Comparison of ENCODE assay signal across 1 cellular context in the genomic region with DNA sequence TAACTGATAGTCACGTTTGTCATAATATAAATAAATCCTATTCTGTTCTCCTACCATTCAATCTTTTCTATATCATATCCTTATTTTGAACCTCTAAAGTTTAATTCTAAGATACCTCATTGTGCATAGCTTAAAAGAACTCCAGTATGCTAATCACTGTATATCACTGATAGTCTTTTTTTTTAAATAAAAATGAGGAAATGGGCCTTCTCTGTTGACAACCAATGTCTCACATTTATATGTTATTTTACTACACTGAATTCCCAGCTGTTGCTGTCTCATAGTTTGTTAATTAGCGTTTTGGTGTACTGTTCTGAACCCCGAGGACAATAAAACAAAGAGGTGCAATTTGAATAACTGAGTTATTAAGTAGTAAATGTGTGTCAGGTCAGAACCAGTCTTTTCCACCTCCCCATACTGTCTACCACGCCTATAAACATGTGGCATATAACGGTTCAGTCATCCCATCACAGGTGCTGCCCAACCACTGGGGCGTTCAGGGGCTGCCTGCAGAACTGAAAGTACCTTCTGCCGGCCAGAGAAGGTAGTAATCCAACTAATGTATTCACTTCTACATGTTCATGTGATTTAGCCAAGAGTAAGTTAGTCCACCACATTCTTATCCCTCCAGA.
TF ChIP-seq lines count a peak whose summit lies in the region.

No MANE protein-coding gene starts in this region.

TF ChIP-seq in GM12878, 131 proteins besides CTCF, POLR2A, EP300 and RAD21 (continued from another document and continues in another):
- TF ChIP-seq NRF1 (conservative IDR thresholded peaks at IDR 0.05; ENCODE audit: low read depth, low read length) = no peak
- TF ChIP-seq MTA3 (IDR thresholded peaks at IDR 0.05; ENCODE audit: borderline replicate concordance, low read length) = no peak
- no peak for TF ChIP-seq SP1 (IDR thresholded peaks at IDR 0.05; ENCODE audit: low read depth, low read length)
- TF ChIP-seq, protein P1, sequence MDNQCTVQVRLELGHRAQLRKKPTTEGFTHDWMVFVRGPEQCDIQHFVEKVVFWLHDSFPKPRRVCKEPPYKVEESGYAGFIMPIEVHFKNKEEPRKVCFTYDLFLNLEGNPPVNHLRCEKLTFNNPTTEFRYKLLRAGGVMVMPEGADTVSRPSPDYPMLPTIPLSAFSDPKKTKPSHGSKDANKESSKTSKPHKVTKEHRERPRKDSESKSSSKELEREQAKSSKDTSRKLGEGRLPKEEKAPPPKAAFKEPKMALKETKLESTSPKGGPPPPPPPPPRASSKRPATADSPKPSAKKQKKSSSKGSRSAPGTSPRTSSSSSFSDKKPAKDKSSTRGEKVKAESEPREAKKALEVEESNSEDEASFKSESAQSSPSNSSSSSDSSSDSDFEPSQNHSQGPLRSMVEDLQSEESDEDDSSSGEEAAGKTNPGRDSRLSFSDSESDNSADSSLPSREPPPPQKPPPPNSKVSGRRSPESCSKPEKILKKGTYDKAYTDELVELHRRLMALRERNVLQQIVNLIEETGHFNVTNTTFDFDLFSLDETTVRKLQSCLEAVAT (IDR thresholded peaks at IDR 0.05) = 0 out of 2 replicates have a peak, but pooled peaks have one; percentile 19
- TF ChIP-seq, protein P2, sequence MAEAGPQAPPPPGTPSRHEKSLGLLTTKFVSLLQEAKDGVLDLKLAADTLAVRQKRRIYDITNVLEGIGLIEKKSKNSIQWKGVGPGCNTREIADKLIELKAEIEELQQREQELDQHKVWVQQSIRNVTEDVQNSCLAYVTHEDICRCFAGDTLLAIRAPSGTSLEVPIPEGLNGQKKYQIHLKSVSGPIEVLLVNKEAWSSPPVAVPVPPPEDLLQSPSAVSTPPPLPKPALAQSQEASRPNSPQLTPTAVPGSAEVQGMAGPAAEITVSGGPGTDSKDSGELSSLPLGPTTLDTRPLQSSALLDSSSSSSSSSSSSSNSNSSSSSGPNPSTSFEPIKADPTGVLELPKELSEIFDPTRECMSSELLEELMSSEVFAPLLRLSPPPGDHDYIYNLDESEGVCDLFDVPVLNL (IDR thresholded peaks at IDR 0.05; ENCODE audit: low read depth, low read length) = no peak
- TF ChIP-seq, protein P3, sequence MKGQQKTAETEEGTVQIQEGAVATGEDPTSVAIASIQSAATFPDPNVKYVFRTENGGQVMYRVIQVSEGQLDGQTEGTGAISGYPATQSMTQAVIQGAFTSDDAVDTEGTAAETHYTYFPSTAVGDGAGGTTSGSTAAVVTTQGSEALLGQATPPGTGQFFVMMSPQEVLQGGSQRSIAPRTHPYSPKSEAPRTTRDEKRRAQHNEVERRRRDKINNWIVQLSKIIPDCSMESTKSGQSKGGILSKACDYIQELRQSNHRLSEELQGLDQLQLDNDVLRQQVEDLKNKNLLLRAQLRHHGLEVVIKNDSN (IDR thresholded peaks at IDR 0.05; ENCODE audit: borderline replicate concordance, extremely low read length, insufficient read depth, low read depth, low read length) = no peak
- TF ChIP-seq KAT2A (conservative IDR thresholded peaks at IDR 0.05; ENCODE audit: control insufficient read depth, low read depth, low read length) = no peak
- TF ChIP-seq CHD2 (IDR thresholded peaks at IDR 0.05; ENCODE audit: borderline replicate concordance, low read depth, low read length) = no peak
- TF ChIP-seq, protein P4, sequence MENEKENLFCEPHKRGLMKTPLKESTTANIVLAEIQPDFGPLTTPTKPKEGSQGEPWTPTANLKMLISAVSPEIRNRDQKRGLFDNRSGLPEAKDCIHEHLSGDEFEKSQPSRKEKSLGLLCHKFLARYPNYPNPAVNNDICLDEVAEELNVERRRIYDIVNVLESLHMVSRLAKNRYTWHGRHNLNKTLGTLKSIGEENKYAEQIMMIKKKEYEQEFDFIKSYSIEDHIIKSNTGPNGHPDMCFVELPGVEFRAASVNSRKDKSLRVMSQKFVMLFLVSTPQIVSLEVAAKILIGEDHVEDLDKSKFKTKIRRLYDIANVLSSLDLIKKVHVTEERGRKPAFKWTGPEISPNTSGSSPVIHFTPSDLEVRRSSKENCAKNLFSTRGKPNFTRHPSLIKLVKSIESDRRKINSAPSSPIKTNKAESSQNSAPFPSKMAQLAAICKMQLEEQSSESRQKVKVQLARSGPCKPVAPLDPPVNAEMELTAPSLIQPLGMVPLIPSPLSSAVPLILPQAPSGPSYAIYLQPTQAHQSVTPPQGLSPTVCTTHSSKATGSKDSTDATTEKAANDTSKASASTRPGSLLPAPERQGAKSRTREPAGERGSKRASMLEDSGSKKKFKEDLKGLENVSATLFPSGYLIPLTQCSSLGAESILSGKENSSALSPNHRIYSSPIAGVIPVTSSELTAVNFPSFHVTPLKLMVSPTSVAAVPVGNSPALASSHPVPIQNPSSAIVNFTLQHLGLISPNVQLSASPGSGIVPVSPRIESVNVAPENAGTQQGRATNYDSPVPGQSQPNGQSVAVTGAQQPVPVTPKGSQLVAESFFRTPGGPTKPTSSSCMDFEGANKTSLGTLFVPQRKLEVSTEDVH (IDR thresholded peaks at IDR 0.05; ENCODE audit: low read depth, partially characterized antibody) = no peak
- TF ChIP-seq SUPT20H (IDR thresholded peaks at IDR 0.05; ENCODE audit: borderline replicate concordance, control insufficient read depth, low read depth, low read length) = no peak
- no peak for TF ChIP-seq ZSCAN29 (IDR thresholded peaks at IDR 0.05)
- no peak for TF ChIP-seq TARDBP (IDR thresholded peaks at IDR 0.05; ENCODE audit: borderline replicate concordance)
- TF ChIP-seq DPF2 (IDR thresholded peaks at IDR 0.05) = peak; percentile 77
- TF ChIP-seq TBL1XR1 (IDR thresholded peaks at IDR 0.05; ENCODE audit: low read depth, low read length) = 0 out of 2 replicates have a peak, but pooled peaks have one; percentile 24
- TF ChIP-seq WRNIP1 (IDR thresholded peaks at IDR 0.05; ENCODE audit: borderline replicate concordance, low read depth, low read length) = no peak
- no peak; the same call in 1 of the 2 replicates for TF ChIP-seq ZNF384 (IDR thresholded peaks at IDR 0.05; ENCODE audit: borderline replicate concordance, low read depth, low read length)
- no peak for TF ChIP-seq RBBP5 (conservative IDR thresholded peaks at IDR 0.05)
- no peak for TF ChIP-seq YY1 (IDR thresholded peaks at IDR 0.05; ENCODE audit: low read depth, low read length)
- peak; percentile 27; the same call in 1 of the 2 replicates for TF ChIP-seq IKZF1 (conservative IDR thresholded peaks at IDR 0.05)
- no peak for TF ChIP-seq FOXM1 (IDR thresholded peaks at IDR 0.05; ENCODE audit: low read depth, low read length)
- TF ChIP-seq, protein P5, sequence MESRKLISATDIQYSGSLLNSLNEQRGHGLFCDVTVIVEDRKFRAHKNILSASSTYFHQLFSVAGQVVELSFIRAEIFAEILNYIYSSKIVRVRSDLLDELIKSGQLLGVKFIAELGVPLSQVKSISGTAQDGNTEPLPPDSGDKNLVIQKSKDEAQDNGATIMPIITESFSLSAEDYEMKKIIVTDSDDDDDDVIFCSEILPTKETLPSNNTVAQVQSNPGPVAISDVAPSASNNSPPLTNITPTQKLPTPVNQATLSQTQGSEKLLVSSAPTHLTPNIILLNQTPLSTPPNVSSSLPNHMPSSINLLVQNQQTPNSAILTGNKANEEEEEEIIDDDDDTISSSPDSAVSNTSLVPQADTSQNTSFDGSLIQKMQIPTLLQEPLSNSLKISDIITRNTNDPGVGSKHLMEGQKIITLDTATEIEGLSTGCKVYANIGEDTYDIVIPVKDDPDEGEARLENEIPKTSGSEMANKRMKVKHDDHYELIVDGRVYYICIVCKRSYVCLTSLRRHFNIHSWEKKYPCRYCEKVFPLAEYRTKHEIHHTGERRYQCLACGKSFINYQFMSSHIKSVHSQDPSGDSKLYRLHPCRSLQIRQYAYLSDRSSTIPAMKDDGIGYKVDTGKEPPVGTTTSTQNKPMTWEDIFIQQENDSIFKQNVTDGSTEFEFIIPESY (IDR thresholded peaks at IDR 0.05) = no peak
- no peak for TF ChIP-seq HDAC2 (IDR thresholded peaks at IDR 0.05)
- TF ChIP-seq BMI1 (IDR thresholded peaks at IDR 0.05; ENCODE audit: borderline replicate concordance) = 0 out of 2 replicates have a peak, but pooled peaks have one; percentile 22
- TF ChIP-seq, protein P6, sequence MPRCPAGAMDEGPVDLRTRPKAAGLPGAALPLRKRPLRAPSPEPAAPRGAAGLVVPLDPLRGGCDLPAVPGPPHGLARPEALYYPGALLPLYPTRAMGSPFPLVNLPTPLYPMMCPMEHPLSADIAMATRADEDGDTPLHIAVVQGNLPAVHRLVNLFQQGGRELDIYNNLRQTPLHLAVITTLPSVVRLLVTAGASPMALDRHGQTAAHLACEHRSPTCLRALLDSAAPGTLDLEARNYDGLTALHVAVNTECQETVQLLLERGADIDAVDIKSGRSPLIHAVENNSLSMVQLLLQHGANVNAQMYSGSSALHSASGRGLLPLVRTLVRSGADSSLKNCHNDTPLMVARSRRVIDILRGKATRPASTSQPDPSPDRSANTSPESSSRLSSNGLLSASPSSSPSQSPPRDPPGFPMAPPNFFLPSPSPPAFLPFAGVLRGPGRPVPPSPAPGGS (IDR thresholded peaks at IDR 0.05; ENCODE audit: borderline replicate concordance, insufficient read depth, low read depth, low read length, poor library complexity, severe bottlenecking) = peak; percentile 31
- TF ChIP-seq CEBPB (IDR thresholded peaks at IDR 0.05; ENCODE audit: borderline replicate concordance in 1 of 2, low read depth in 2 of 2, low read length in 2 of 2) = no peak
- peak; percentile 58; the same call in 1 of the 2 replicates for TF ChIP-seq MXI1 (IDR thresholded peaks at IDR 0.05; ENCODE audit: low read depth, low read length)
- TF ChIP-seq NR2C2 (IDR thresholded peaks at IDR 0.05; ENCODE audit: borderline replicate concordance, control insufficient read depth, insufficient read length, low read depth) = no peak
- TF ChIP-seq EED (IDR thresholded peaks at IDR 0.05; ENCODE audit: low read depth) = peak; percentile 21; the same call in 1 of the 2 replicates
- TF ChIP-seq RFX5 (IDR thresholded peaks at IDR 0.05; ENCODE audit: low read depth, low read length) = no peak
- TF ChIP-seq BHLHE40 (IDR thresholded peaks at IDR 0.05; ENCODE audit: borderline replicate concordance in 1 of 2, low read depth in 2 of 2, low read length in 1 of 2) = 0 out of 4 replicates have a peak, but pooled peaks have one; percentile 32
- TF ChIP-seq, protein P7, sequence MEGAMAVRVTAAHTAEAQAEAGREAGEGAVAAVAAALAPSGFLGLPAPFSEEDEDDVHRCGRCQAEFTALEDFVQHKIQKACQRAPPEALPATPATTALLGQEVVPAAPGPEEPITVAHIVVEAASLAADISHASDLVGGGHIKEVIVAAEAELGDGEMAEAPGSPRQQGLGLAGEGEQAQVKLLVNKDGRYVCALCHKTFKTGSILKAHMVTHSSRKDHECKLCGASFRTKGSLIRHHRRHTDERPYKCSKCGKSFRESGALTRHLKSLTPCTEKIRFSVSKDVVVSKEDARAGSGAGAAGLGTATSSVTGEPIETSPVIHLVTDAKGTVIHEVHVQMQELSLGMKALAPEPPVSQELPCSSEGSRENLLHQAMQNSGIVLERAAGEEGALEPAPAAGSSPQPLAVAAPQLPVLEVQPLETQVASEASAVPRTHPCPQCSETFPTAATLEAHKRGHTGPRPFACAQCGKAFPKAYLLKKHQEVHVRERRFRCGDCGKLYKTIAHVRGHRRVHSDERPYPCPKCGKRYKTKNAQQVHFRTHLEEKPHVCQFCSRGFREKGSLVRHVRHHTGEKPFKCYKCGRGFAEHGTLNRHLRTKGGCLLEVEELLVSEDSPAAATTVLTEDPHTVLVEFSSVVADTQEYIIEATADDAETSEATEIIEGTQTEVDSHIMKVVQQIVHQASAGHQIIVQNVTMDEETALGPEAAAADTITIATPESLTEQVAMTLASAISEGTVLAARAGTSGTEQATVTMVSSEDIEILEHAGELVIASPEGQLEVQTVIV (IDR thresholded peaks at IDR 0.05; ENCODE audit: borderline replicate concordance, partially characterized antibody) = no peak
- TF ChIP-seq, protein P8, sequence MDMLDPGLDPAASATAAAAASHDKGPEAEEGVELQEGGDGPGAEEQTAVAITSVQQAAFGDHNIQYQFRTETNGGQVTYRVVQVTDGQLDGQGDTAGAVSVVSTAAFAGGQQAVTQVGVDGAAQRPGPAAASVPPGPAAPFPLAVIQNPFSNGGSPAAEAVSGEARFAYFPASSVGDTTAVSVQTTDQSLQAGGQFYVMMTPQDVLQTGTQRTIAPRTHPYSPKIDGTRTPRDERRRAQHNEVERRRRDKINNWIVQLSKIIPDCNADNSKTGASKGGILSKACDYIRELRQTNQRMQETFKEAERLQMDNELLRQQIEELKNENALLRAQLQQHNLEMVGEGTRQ (IDR thresholded peaks at IDR 0.05; ENCODE audit: borderline replicate concordance, low read depth, low read length) = no peak
- TF ChIP-seq LARP7 (IDR thresholded peaks at IDR 0.05) = no peak
- no peak; the same call in 1 of the 2 replicates for TF ChIP-seq TCF7 (IDR thresholded peaks at IDR 0.05; ENCODE audit: borderline replicate concordance)
- no peak for TF ChIP-seq PAX8 (IDR thresholded peaks at IDR 0.05)
- TF ChIP-seq MEF2A (IDR thresholded peaks at IDR 0.05; ENCODE audit: insufficient read depth, low read depth, low read length) = no peak
- no peak for TF ChIP-seq CREB1 (IDR thresholded peaks at IDR 0.05; ENCODE audit: low read depth)
- TF ChIP-seq ASH2L (IDR thresholded peaks at IDR 0.05; ENCODE audit: borderline replicate concordance, low read depth) = no peak
- TF ChIP-seq RAD51 (IDR thresholded peaks at IDR 0.05) = no peak
- TF ChIP-seq ATF7 (IDR thresholded peaks at IDR 0.05; ENCODE audit: low read depth) = no peak
- TF ChIP-seq FOXK2 (IDR thresholded peaks at IDR 0.05) = no peak
- TF ChIP-seq, protein P9, sequence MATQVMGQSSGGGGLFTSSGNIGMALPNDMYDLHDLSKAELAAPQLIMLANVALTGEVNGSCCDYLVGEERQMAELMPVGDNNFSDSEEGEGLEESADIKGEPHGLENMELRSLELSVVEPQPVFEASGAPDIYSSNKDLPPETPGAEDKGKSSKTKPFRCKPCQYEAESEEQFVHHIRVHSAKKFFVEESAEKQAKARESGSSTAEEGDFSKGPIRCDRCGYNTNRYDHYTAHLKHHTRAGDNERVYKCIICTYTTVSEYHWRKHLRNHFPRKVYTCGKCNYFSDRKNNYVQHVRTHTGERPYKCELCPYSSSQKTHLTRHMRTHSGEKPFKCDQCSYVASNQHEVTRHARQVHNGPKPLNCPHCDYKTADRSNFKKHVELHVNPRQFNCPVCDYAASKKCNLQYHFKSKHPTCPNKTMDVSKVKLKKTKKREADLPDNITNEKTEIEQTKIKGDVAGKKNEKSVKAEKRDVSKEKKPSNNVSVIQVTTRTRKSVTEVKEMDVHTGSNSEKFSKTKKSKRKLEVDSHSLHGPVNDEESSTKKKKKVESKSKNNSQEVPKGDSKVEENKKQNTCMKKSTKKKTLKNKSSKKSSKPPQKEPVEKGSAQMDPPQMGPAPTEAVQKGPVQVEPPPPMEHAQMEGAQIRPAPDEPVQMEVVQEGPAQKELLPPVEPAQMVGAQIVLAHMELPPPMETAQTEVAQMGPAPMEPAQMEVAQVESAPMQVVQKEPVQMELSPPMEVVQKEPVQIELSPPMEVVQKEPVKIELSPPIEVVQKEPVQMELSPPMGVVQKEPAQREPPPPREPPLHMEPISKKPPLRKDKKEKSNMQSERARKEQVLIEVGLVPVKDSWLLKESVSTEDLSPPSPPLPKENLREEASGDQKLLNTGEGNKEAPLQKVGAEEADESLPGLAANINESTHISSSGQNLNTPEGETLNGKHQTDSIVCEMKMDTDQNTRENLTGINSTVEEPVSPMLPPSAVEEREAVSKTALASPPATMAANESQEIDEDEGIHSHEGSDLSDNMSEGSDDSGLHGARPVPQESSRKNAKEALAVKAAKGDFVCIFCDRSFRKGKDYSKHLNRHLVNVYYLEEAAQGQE (IDR thresholded peaks at IDR 0.05; ENCODE audit: low read depth, low read length) = no peak
